Comparison of ENCODE assay signal across 8 cellular contexts in genomic region chr7:44044315-44045225, GRCh38. TPM values are rescaled to one million over a fixed set of nuclear protein-coding genes. Genes with fewer than 3 reads are reported as not detected.
A peak's percentile ranks its signal among the peaks of the same experiment; 100 is the strongest.
DNase-seq lines count a peak whose midpoint lies in the region; ATAC-seq and TF ChIP-seq lines count a peak whose summit lies in the region.

TSS of gene DBNL (plus strand) at chr7:44044702. CDS start at chr7:44044738, 36 bp downstream.

- no peaks in the 10 kb centered on the region for H3K9me2 ChIP-seq in PC-9 (ENCODE audit: insufficient read depth)

- no TSS peak for BruUV-seq in PC-9 (replicated peaks; lab: Mats Ljungman, UMichigan)

- H3K79me2 ChIP-seq in PC-9 (ENCODE audit: low read depth), result peaks cover 41% of the 10 kb centered on the region

- 0 out of 2 replicates have a peak, but pooled peaks cover 7% of the 10 kb centered on the region for H3K36me3 ChIP-seq in PC-9 (ENCODE audit: low read depth)

- H3K4me1 ChIP-seq in PC-9 (replicated peaks; ENCODE audit: insufficient read depth), result peaks cover 14% of the 10 kb centered on the region

- no peaks in the 10 kb centered on the region for H3K9me3 ChIP-seq in PC-9 (ENCODE audit: insufficient read depth, low read depth)

- peak within 1 kb of the TSS; percentile 100 for H3K4me2 ChIP-seq in PC-9

- peak; percentile 97 for DNase-seq in DMS 273 (lab: John Stamatoyannopoulos, UW; ENCODE audit: unreplicated experiment)
- peak; percentile 98 for DNase-seq in HuH-7 (ENCODE audit: low spot score)
- DNase-seq in PC-9, result peak; percentile 92 to 97
- peak; percentile 95 for DNase-seq in activated T-cell treated with anti-CD3 and anti-CD28 coated beads, Interleukin-2, amount 50 U/mL, for 48 hours
- DNase-seq in myocyte (ENCODE audit: low read depth), result peak; percentile 95
- DNase-seq in stimulated activated CD8-positive, alpha-beta memory T cell treated with anti-CD3 and anti-CD28 coated beads, Interleukin-7, amount 100 ng/mL, for 4 hours (ENCODE audit: low read depth in 2 of 2), result peak; percentile 84 to 86

- ATAC-seq in GM21447 (IDR thresholded peaks at IDR 0.05; ENCODE audit: unreplicated experiment) (peak; percentile 55), esophagus mucosa (peak; percentile 79)

- POLR2A ChIA-PET in PC-9 (lab: Charles Lee; ENCODE audit: unreplicated experiment), result interaction anchor here (0.5 to 0.8 kb wide), 5 partner anchors 19 to 462 kb away, joined by 3 to 9 read pairs (median 3); partner anchors contain the start of gene STK17A

- intact Hi-C loops in PC-9 (cut with micrococcal nuclease; ENCODE audit: unreplicated experiment), result loop anchor here (1.0 to 2.0 kb wide), 3 partner anchors 25 to 38 kb away; partner anchors contain the start of gene POLM

- H3K27me3 ChIP-seq in PC-9 (ENCODE audit: insufficient read depth, low read depth), result no peaks in the 10 kb centered on the region

- peak within 1 kb of the TSS; percentile 100 for H2AFZ ChIP-seq in PC-9

- no peak for TF ChIP-seq CTCF in PC-9 (conservative IDR thresholded peaks at IDR 0.05)

- peaks cover 21% of the 10 kb centered on the region for H3F3A ChIP-seq in PC-9 (ENCODE audit: insufficient read depth, low read depth)

- H3K4me3 ChIP-seq in PC-9, result peak within 1 kb of the TSS; percentile 85

- H4K20me1 ChIP-seq in PC-9 (ENCODE audit: insufficient read depth), result peaks cover 17% of the 10 kb centered on the region

- CTCF ChIA-PET in PC-9 (lab: Charles Lee), result interaction anchor here (0.7 kb wide), 1 partner anchor 24 kb away, joined by 4 read pairs; no protein-coding TSS in a partner anchor

- no peak within 1 kb of the TSS for H3K27ac ChIP-seq in PC-9

RNA-seq across cellular contexts. Expression of gene DBNL, which starts in this region (rescaled TPM):
- total RNA-seq in PC-9 (2021) (65.6 and 70.7 TPM in 2 replicates), esophagus mucosa (157 TPM), myocyte (112 and 153 TPM in 2 replicates)
- polyA plus RNA-seq in myocyte (2012), result 162 TPM
